In genomic region chr11:134045799-134046635, GRCh38 we compare ENCODE assay signal across 7 cellular contexts. TPM values are rescaled to one million over a fixed set of nuclear protein-coding genes. Genes with fewer than 3 reads are reported as not detected.
A peak's percentile ranks its signal among the peaks of the same experiment; 100 is the strongest.
DNase-seq lines count a peak whose midpoint lies in the region; ATAC-seq and TF ChIP-seq lines count a peak whose summit lies in the region.

No MANE protein-coding gene starts in this region.

- no peaks in the 10 kb centered on the region for H4K20me1 ChIP-seq in fibroblast of lung (ENCODE audit: control insufficient read depth, extremely low read depth, insufficient read depth, low read length)

- peak; percentile 38 for ATAC-seq in stimulated activated effector memory CD8-positive, alpha-beta T cell treated with anti-CD3 and anti-CD28 coated beads, Interleukin-12 subunit alpha, Interleukin-12 subunit beta, amount 100 ng/mL, for 72 hours

- no peak overlapping the region for H3K27ac ChIP-seq in fibroblast of lung (ENCODE audit: insufficient read depth, low read length)

- peaks cover 10% of the 10 kb centered on the region for H3K4me1 ChIP-seq in fibroblast of lung (ENCODE audit: control insufficient read depth, extremely low read depth, insufficient read depth, low read length)

- H3K27me3 ChIP-seq in H7 (ENCODE audit: control insufficient read depth, insufficient read depth, low read length) (peaks cover 1% of the 10 kb centered on the region), fibroblast of lung (ENCODE audit: control insufficient read depth, insufficient read depth, low read length) (peaks cover 4% of the 10 kb centered on the region)

- peak overlapping the region; percentile 43 for H3K27ac Mint-ChIP-seq in stimulated activated effector memory CD8-positive, alpha-beta T cell treated with anti-CD3 and anti-CD28 coated beads, Interleukin-12 subunit alpha, Interleukin-12 subunit beta, amount 100 ng/mL, for 72 hours

- H3K4me3 Mint-ChIP-seq in stimulated activated effector memory CD8-positive, alpha-beta T cell treated with anti-CD3 and anti-CD28 coated beads, Interleukin-12 subunit alpha, Interleukin-12 subunit beta, amount 100 ng/mL, for 72 hours: no peak overlapping the region

- H3K4me1 Mint-ChIP-seq in stimulated activated effector memory CD8-positive, alpha-beta T cell treated with anti-CD3 and anti-CD28 coated beads, Interleukin-12 subunit alpha, Interleukin-12 subunit beta, amount 100 ng/mL, for 72 hours: no peaks in the 10 kb centered on the region

- no peaks in the 10 kb centered on the region for H3K9me3 Mint-ChIP-seq in stimulated activated effector memory CD8-positive, alpha-beta T cell treated with anti-CD3 and anti-CD28 coated beads, Interleukin-12 subunit alpha, Interleukin-12 subunit beta, amount 100 ng/mL, for 72 hours

- no peak overlapping the region for H3K4me3 ChIP-seq in H7 (ENCODE audit: insufficient read depth, low read depth, low read length)
- H3K4me3 ChIP-seq in fibroblast of lung (replicated peaks in 1 of 4; ENCODE audit: control extremely low read depth in 1 of 4, insufficient read depth in 1 of 4, low read depth in 3 of 4, low read length in 4 of 4): no peak overlapping the region

- DNase-seq in H7: peak; percentile 80
- peak; percentile 52 for DNase-seq in NCI-H774 (lab: John Stamatoyannopoulos, UW)
- DNase-seq in fibroblast of lung (ENCODE audit: low read depth in 2 of 2): peak in 1 of 2 donors; percentile 16
- DNase-seq in stimulated activated effector memory CD8-positive, alpha-beta T cell treated with anti-CD3 and anti-CD28 coated beads, Interleukin-12 subunit alpha, Interleukin-12 subunit beta, amount 100 ng/mL, for 72 hours (ENCODE audit: low spot score in 2 of 2): no peak
- DNase-seq in activated CD4-positive, CD25-positive, alpha-beta regulatory T cell (lab: John Stamatoyannopoulos, UW): no peak
- DNase-seq in AML-193 (lab: John Stamatoyannopoulos, UW): no peak
- no peak for DNase-seq in HPDE6-E6E7 (ENCODE audit: extremely low spot score)

- no peaks in the 10 kb centered on the region for H3K79me2 ChIP-seq in fibroblast of lung (ENCODE audit: control insufficient read depth, insufficient read depth, low read length)

- H3K36me3 ChIP-seq in H7 (replicated peaks; ENCODE audit: control insufficient read depth, insufficient read depth, low read length): no peaks in the 10 kb centered on the region
- no peaks in the 10 kb centered on the region for H3K36me3 ChIP-seq in fibroblast of lung (ENCODE audit: control insufficient read depth, insufficient read depth, low read length)

- H3K4me2 ChIP-seq in fibroblast of lung (ENCODE audit: extremely low read depth, insufficient read depth, low read length): no peak overlapping the region

- no peaks in the 10 kb centered on the region for H3K36me3 Mint-ChIP-seq in stimulated activated effector memory CD8-positive, alpha-beta T cell treated with anti-CD3 and anti-CD28 coated beads, Interleukin-12 subunit alpha, Interleukin-12 subunit beta, amount 100 ng/mL, for 72 hours

- H3K9me3 ChIP-seq in fibroblast of lung (ENCODE audit: control insufficient read depth, insufficient read depth, low read depth, low read length): no peaks in the 10 kb centered on the region

- peak; percentile 44 to 45 for TF ChIP-seq CTCF in fibroblast of lung (conservative IDR thresholded peaks at IDR 0.05 in 1 of 2, IDR thresholded peaks at IDR 0.05 in 1 of 2; ENCODE audit: low read depth in 1 of 2, low read length in 2 of 2)

- H2AFZ ChIP-seq in fibroblast of lung (ENCODE audit: low read length): no peak overlapping the region

- H3K9ac ChIP-seq in fibroblast of lung (ENCODE audit: insufficient read depth, low read length): no peak overlapping the region

RNA-seq across cellular contexts. Expression of gene JAM3, which starts 22.9 kb away (rescaled TPM):
- total RNA-seq in H7 (2014; rRNA removed; shearing (Covaris generic)): 34.4 and 40.8 TPM in 2 replicates
- total RNA-seq in fibroblast of lung: 60.4 and 85.7 TPM in 2 replicates
- polyA plus RNA-seq in fibroblast of lung: 44.1 and 54.5 TPM in 2 replicates
- polyA plus RNA-seq in fibroblast of lung (2012): 34.3 and 41.9 TPM in 2 replicates
- 53.5 and 56.9 TPM in 2 replicates for polyA minus RNA-seq in fibroblast of lung (ENCODE audit: low replicate concordance)

Comparison
In these comparisons a context has a peak if more than half of its experiments do, and no peak if none do; other contexts are left out.
1. DNase-seq: peak in H7 (single experiment) and NCI-H774 (single experiment); none in stimulated activated effector memory CD8-positive, alpha-beta T cell treated with anti-CD3 and anti-CD28 coated beads, Interleukin-12 subunit alpha, Interleukin-12 subunit beta, amount 100 ng/mL, for 72 hours (0 of 2), activated CD4-positive, CD25-positive, alpha-beta regulatory T cell (0 of 4), AML-193 (0 of 2) and HPDE6-E6E7 (single experiment).